Comparison of ENCODE assay signal across 20 cellular contexts in genomic region chr12:59066445-59066844, GRCh38.
DNase-seq lines count a peak whose midpoint lies in the region; ATAC-seq and TF ChIP-seq lines count a peak whose summit lies in the region.
"Had no signal": no experiment of that assay in that cellular context is flagged by ENCODE, and none has a peak within 500 bp of the region (broad histone marks: within the 10 kb centered on the region; RNA-seq: fewer than 3 reads in every experiment).

No MANE protein-coding gene starts in this region.

- CTCF ChIA-PET in Caco-2 (lab: Charles Lee) (no interaction called here), mammary epithelial cell (lab: Charles Lee; ENCODE audit: low non-redundant PET) (no interaction called here)
- CTCF ChIA-PET in activated CD8-positive, alpha-beta T cell treated with anti-CD3 and anti-CD28 coated beads, Interleukin-2, amount 10 ng/mL, durations not matched to agents 7 days and 5 days (lab: Charles Lee): interaction anchor here (1.0 kb wide), 1 partner anchor 10 kb away, joined by 3 read pairs; no protein-coding TSS in a partner anchor

- H3K4me3 ChIP-seq in Caco-2 (ENCODE audit: low read depth, low read length) (no peak overlapping the region), mammary epithelial cell (replicated peaks in 1 of 3; ENCODE audit: insufficient read depth in 1 of 3, low read depth in 2 of 3, low read length in 3 of 3) (no peak overlapping the region), mesodermal cell (ENCODE audit: extremely low read depth, insufficient read depth, low read length, poor library complexity, severe bottlenecking) (no peak overlapping the region), vagina (no peak overlapping the region)
- H3K4me3 ChIP-seq: HAP-1, K562, pancreas, upper lobe of right lung had no signal

- DNase-seq in Caco-2 (no peak), NCI-H187 treated with DMSO at 0.1 percent for 48 hours (lab: John Stamatoyannopoulos, UW) (peak; percentile 39), mammary epithelial cell (peak; percentile 87), vagina (ENCODE audit: extremely low spot score in 2 of 2) (no peak)
- DNase-seq in activated CD4-positive, CD25-positive, alpha-beta regulatory T cell (lab: John Stamatoyannopoulos, UW): no peak
- no peak for DNase-seq in activated CD8-positive, alpha-beta T cell treated with anti-CD3 and anti-CD28 coated beads, Interleukin-2, amount 10 ng/mL, durations not matched to agents 7 days and 5 days
- DNase-seq: activated CD4-positive, alpha-beta T cell treated with anti-CD3 and anti-CD28 coated beads for 48 hours; effector memory CD4-positive, alpha-beta T cell; natural killer cell; NCI-H1694 treated with DMSO at 0.1 percent for 48 hours; pancreas; T-helper 2 cell; upper lobe of right lung had no signal

- TF ChIP-seq POLR2A in vagina (IDR thresholded peaks at IDR 0.05): no peak

- H3K4me2 ChIP-seq in mammary epithelial cell (ENCODE audit: insufficient read depth, low read depth, low read length): peak overlapping the region; percentile 58

- H3K36me3 Mint-ChIP-seq in Caco-2 (ENCODE audit: insufficient read depth, unreplicated experiment): no peaks in the 10 kb centered on the region
- H3K36me3 Mint-ChIP-seq in activated CD8-positive, alpha-beta T cell treated with anti-CD3 and anti-CD28 coated beads, Interleukin-2, amount 10 ng/mL, durations not matched to agents 7 days and 5 days (ENCODE audit: low read depth): no peaks in the 10 kb centered on the region
- H3K36me3 Mint-ChIP-seq: activated naive CD4-positive, alpha-beta T cell treated with anti-CD3 and anti-CD28 coated beads, Interleukin-2, amount 50 U/mL, for 24 hours; natural killer cell had no signal

- dilution Hi-C loops in mammary epithelial cell (cut with HindIII; ENCODE audit: low sequenced_read_pairs): no loop called here

- no peak overlapping the region for H3K4me3 Mint-ChIP-seq in Caco-2 (ENCODE audit: unreplicated experiment)
- H3K4me3 Mint-ChIP-seq in activated CD8-positive, alpha-beta T cell treated with anti-CD3 and anti-CD28 coated beads, Interleukin-2, amount 10 ng/mL, durations not matched to agents 7 days and 5 days: no peak overlapping the region
- H3K4me3 Mint-ChIP-seq: activated naive CD4-positive, alpha-beta T cell treated with anti-CD3 and anti-CD28 coated beads, Interleukin-2, amount 50 U/mL, for 24 hours; natural killer cell had no signal

- no peak for TF ChIP-seq CTCF in Caco-2 (IDR thresholded peaks at IDR 0.05; ENCODE audit: insufficient read depth in 1 of 2, low read depth in 1 of 2, low read length in 1 of 2, severe bottlenecking in 1 of 2, unreplicated experiment in 1 of 2)
- no peak for TF ChIP-seq CTCF in mammary epithelial cell (conservative IDR thresholded peaks at IDR 0.05 in 1 of 2, IDR thresholded peaks at IDR 0.05 in 1 of 2; ENCODE audit: extremely low read depth in 1 of 2, insufficient read depth in 1 of 2, low read depth in 1 of 2, low read length in 2 of 2)
- TF ChIP-seq CTCF in vagina (IDR thresholded peaks at IDR 0.05): no peak

- no peaks in the 10 kb centered on the region for H3K9me3 Mint-ChIP-seq in Caco-2 (ENCODE audit: unreplicated experiment)
- H3K9me3 Mint-ChIP-seq in activated CD8-positive, alpha-beta T cell treated with anti-CD3 and anti-CD28 coated beads, Interleukin-2, amount 10 ng/mL, durations not matched to agents 7 days and 5 days (ENCODE audit: insufficient read depth): no peaks in the 10 kb centered on the region
- H3K9me3 Mint-ChIP-seq: activated naive CD4-positive, alpha-beta T cell treated with anti-CD3 and anti-CD28 coated beads, Interleukin-2, amount 50 U/mL, for 24 hours had no signal

- H3K9me3 ChIP-seq in Caco-2 (no peaks in the 10 kb centered on the region), mammary epithelial cell (replicated peaks; ENCODE audit: insufficient read depth, low read length) (no peaks in the 10 kb centered on the region), mesodermal cell (ENCODE audit: control insufficient read depth, low read length) (no peaks in the 10 kb centered on the region), vagina (no peaks in the 10 kb centered on the region)
- H3K9me3 ChIP-seq: HAP-1, pancreas, upper lobe of right lung had no signal

- WGBS in mammary epithelial cell (ENCODE audit: low coverage, missing lambda C conversion rate): 7% methylated on average over 1 of the region's 1 CpG
- 70 to 100% methylated on average over 1 of the region's 1 CpG for WGBS in mesodermal cell (ENCODE audit: insufficient coverage in 2 of 2), 2 experiments

- no peaks in the 10 kb centered on the region for H4K20me1 ChIP-seq in mammary epithelial cell (ENCODE audit: insufficient read depth, low read length)

- no peaks in the 10 kb centered on the region for H3K27me3 ChIP-seq in Caco-2 (replicated peaks; ENCODE audit: control insufficient read depth, insufficient read depth, low read length)
- no peaks in the 10 kb centered on the region for H3K27me3 ChIP-seq in mammary epithelial cell (ENCODE audit: insufficient read depth, low read length)
- H3K27me3 ChIP-seq in vagina: no peaks in the 10 kb centered on the region
- H3K27me3 ChIP-seq: pancreas, upper lobe of right lung had no signal

- H3K27me3 Mint-ChIP-seq in Caco-2 (ENCODE audit: insufficient read depth, unreplicated experiment): no peaks in the 10 kb centered on the region
- no peaks in the 10 kb centered on the region for H3K27me3 Mint-ChIP-seq in activated CD8-positive, alpha-beta T cell treated with anti-CD3 and anti-CD28 coated beads, Interleukin-2, amount 10 ng/mL, durations not matched to agents 7 days and 5 days (ENCODE audit: low read depth)
- H3K27me3 Mint-ChIP-seq: activated naive CD4-positive, alpha-beta T cell treated with anti-CD3 and anti-CD28 coated beads, Interleukin-2, amount 50 U/mL, for 24 hours had no signal

- peak overlapping the region; percentile 31 for H3K9ac ChIP-seq in mammary epithelial cell (ENCODE audit: insufficient read depth, low read length)

- peak overlapping the region; percentile 51 for H3K27ac Mint-ChIP-seq in Caco-2 (ENCODE audit: unreplicated experiment)
- H3K27ac Mint-ChIP-seq in activated CD8-positive, alpha-beta T cell treated with anti-CD3 and anti-CD28 coated beads, Interleukin-2, amount 10 ng/mL, durations not matched to agents 7 days and 5 days: no peak overlapping the region
- H3K27ac Mint-ChIP-seq: activated naive CD4-positive, alpha-beta T cell treated with anti-CD3 and anti-CD28 coated beads, Interleukin-2, amount 50 U/mL, for 24 hours; natural killer cell had no signal

- in situ Hi-C loops in mammary epithelial cell (cut with MboI; ENCODE audit: low sequenced_read_pairs in 2 of 2): loop anchor here in 1 of 2 donors (10.0 kb wide), 1 partner anchor 152 kb away; no protein-coding TSS in a partner anchor

- no peak for ATAC-seq in GM21515 (IDR thresholded peaks at IDR 0.05; ENCODE audit: unreplicated experiment)
- no peak for ATAC-seq in activated CD8-positive, alpha-beta T cell treated with anti-CD3 and anti-CD28 coated beads, Interleukin-2, amount 10 ng/mL, durations not matched to agents 7 days and 5 days
- ATAC-seq: K562, natural killer cell, Panc1, upper lobe of right lung had no signal

- POLR2A ChIA-PET in Caco-2 (lab: Charles Lee): no interaction called here
- POLR2A ChIA-PET in activated CD8-positive, alpha-beta T cell treated with anti-CD3 and anti-CD28 coated beads, Interleukin-2, amount 10 ng/mL, durations not matched to agents 7 days and 5 days (lab: Charles Lee): no interaction called here

- no TSS peak for BruUV-seq in Caco-2 (replicated peaks; lab: Mats Ljungman, UMichigan)
- no TSS peak for BruUV-seq in mammary epithelial cell (replicated peaks; lab: Mats Ljungman, UMichigan)

- H3K4me1 ChIP-seq in Caco-2 (peaks cover 15% of the 10 kb centered on the region; the same call in 1 of the 2 replicates), mammary epithelial cell (ENCODE audit: insufficient read depth, low read length) (peaks cover 43% of the 10 kb centered on the region), mesodermal cell (ENCODE audit: control insufficient read depth, insufficient read depth, low read length, poor library complexity, severe bottlenecking) (peaks cover 20% of the 10 kb centered on the region), vagina (no peaks in the 10 kb centered on the region)
- H3K4me1 ChIP-seq: HAP-1, pancreas, upper lobe of right lung had no signal

- H3K27ac ChIP-seq in mammary epithelial cell (ENCODE audit: insufficient read depth, low read depth, low read length): peak overlapping the region; percentile 99
- peak overlapping the region; percentile 37 for H3K27ac ChIP-seq in mesodermal cell (ENCODE audit: low read depth, low read length, severe bottlenecking)
- no peak overlapping the region for H3K27ac ChIP-seq in vagina
- H3K27ac ChIP-seq: C4-2B, pancreas, upper lobe of right lung had no signal

- H3K4me1 Mint-ChIP-seq in Caco-2 (ENCODE audit: low read depth, unreplicated experiment): peaks cover 10% of the 10 kb centered on the region
- no peaks in the 10 kb centered on the region for H3K4me1 Mint-ChIP-seq in activated CD8-positive, alpha-beta T cell treated with anti-CD3 and anti-CD28 coated beads, Interleukin-2, amount 10 ng/mL, durations not matched to agents 7 days and 5 days (ENCODE audit: low read depth)
- H3K4me1 Mint-ChIP-seq: activated naive CD4-positive, alpha-beta T cell treated with anti-CD3 and anti-CD28 coated beads, Interleukin-2, amount 50 U/mL, for 24 hours; natural killer cell had no signal

- peak overlapping the region; percentile 64 for H2AFZ ChIP-seq in mammary epithelial cell (ENCODE audit: low read depth, low read length)

- intact Hi-C loops in Caco-2 (cut with micrococcal nuclease; ENCODE audit: unreplicated experiment) (no loop called here), mammary epithelial cell (cut with micrococcal nuclease) (no loop called here), vagina (cut with DNase I) (no loop called here)

- H3K36me3 ChIP-seq in Caco-2 (ENCODE audit: control insufficient read depth, insufficient read depth, low read length): no peaks in the 10 kb centered on the region
- no peaks in the 10 kb centered on the region for H3K36me3 ChIP-seq in mammary epithelial cell (ENCODE audit: insufficient read depth, low read length)
- no peaks in the 10 kb centered on the region for H3K36me3 ChIP-seq in mesodermal cell (ENCODE audit: control insufficient read depth, insufficient read depth, low read length)
- no peaks in the 10 kb centered on the region for H3K36me3 ChIP-seq in vagina
- H3K36me3 ChIP-seq: HAP-1, pancreas, upper lobe of right lung had no signal

- H3K79me2 ChIP-seq in mammary epithelial cell (ENCODE audit: insufficient read depth, low read length): no peaks in the 10 kb centered on the region

Comparison
In these comparisons a context has a peak if more than half of its experiments do, and no peak if none do; other contexts are left out.
1. DNase-seq: peak in NCI-H187 treated with DMSO at 0.1 percent for 48 hours (single experiment) and mammary epithelial cell (single experiment); none in Caco-2 (0 of 2), activated CD4-positive, CD25-positive, alpha-beta regulatory T cell (0 of 4), vagina (0 of 2) and activated CD8-positive, alpha-beta T cell treated with anti-CD3 and anti-CD28 coated beads, Interleukin-2, amount 10 ng/mL, durations not matched to agents 7 days and 5 days (single experiment).